ENCODE assay signal across 18 cellular contexts in genomic region chr7:39615350-39615975, GRCh38. TPM values are rescaled to one million over a fixed set of nuclear protein-coding genes. Genes with fewer than 3 reads are reported as not detected.
DNase-seq lines count a peak whose midpoint lies in the region; ATAC-seq, FAIRE-seq and TF ChIP-seq lines count a peak whose summit lies in the region.
"Had no signal": no experiment of that assay in that cellular context is flagged by ENCODE, and none has a peak within 500 bp of the region (broad histone marks: within the 10 kb centered on the region; RNA-seq: fewer than 3 reads in every experiment).

No MANE protein-coding gene starts in this region.

- no peak for TF ChIP-seq POLR2A in spleen (IDR thresholded peaks at IDR 0.05)

- H3K36me3 ChIP-seq in RWPE2 (ENCODE audit: low read depth) (no peaks in the 10 kb centered on the region), pancreas (no peaks in the 10 kb centered on the region), spleen (no peaks in the 10 kb centered on the region)

- no peaks in the 10 kb centered on the region for H3K27me3 ChIP-seq in RWPE2 (ENCODE audit: insufficient read depth, poor library complexity, severe bottlenecking)
- H3K27me3 ChIP-seq in pancreas = no peaks in the 10 kb centered on the region
- H3K27me3 ChIP-seq in spleen (replicated peaks in 1 of 7) = peaks cover 0 to 26% (median 5%) of the 10 kb centered on the region in 7 donors

- WGBS in pancreas, 2 donors = 7 to 12% methylated on average over 1 of the region's 1 CpG
- 82 to 94% (median 91%) methylated on average over 1 of the region's 1 CpG for WGBS in spleen, 5 donors

- FAIRE-seq in pancreas (lab: Jason Lieb, UNC) = no peak
- FAIRE-seq: A204.1 had no signal

- TF ChIP-seq CTCF in RWPE2 (IDR thresholded peaks at IDR 0.05; ENCODE audit: poor library complexity, severe bottlenecking) (no peak), pancreas (IDR thresholded peaks at IDR 0.05) (no peak), spleen (IDR thresholded peaks at IDR 0.05 in 8 of 11, conservative IDR thresholded peaks at IDR 0.05 in 3 of 11) (no peak)

- H3K27ac ChIP-seq in RWPE2 (ENCODE audit: poor library complexity, severe bottlenecking) (peak overlapping the region; percentile 9), pancreas (peak overlapping the region in 2 of 4 donors; percentile 20 to 35), spleen (no peak overlapping the region)
- H3K27ac ChIP-seq: C4-2B, KMS-11 had no signal

- H3K4me1 ChIP-seq in RWPE2 (ENCODE audit: insufficient read depth, poor library complexity, severe bottlenecking) = peaks cover 24% of the 10 kb centered on the region
- H3K4me1 ChIP-seq in pancreas = peaks cover 0 to 18% (median 14%) of the 10 kb centered on the region in 3 donors
- no peaks in the 10 kb centered on the region for H3K4me1 ChIP-seq in spleen

- no peak for ATAC-seq in RWPE2 (ENCODE audit: low read depth)
- peak; percentile 38 to 77 (median 60) for ATAC-seq in pancreas
- no peak for ATAC-seq in HG02798 (IDR thresholded peaks at IDR 0.05; ENCODE audit: poor library complexity, unreplicated experiment)

- peak; percentile 42 for DNase-seq in NCI-H2107 treated with DMSO at 0.1 percent for 48 hours (lab: John Stamatoyannopoulos, UW; ENCODE audit: unreplicated experiment)
- DNase-seq in NCI-H2107 (lab: John Stamatoyannopoulos, UW) = no peak
- peak; percentile 44 for DNase-seq in ELR (ENCODE audit: low read depth)
- no peak for DNase-seq in RWPE2 (ENCODE audit: low spot score)
- no peak for DNase-seq in pancreas
- no peak for DNase-seq in ecto neural progenitor cell (ENCODE audit: low spot score)
- DNase-seq in spleen = no peak
- DNase-seq: COR-L47, DND-41, GOT3, NCI-H1092, NCI-H187 treated with DMSO at 0.1 percent for 48 hours, NCI-H526, Right ventricle myocardium superior had no signal

- intact Hi-C loops in pancreas (cut with DNase I) = no loop called here
- intact Hi-C loops in spleen (cut with DNase I; ENCODE audit: low total_unique reads) = no loop called here

- H3K9me3 ChIP-seq in RWPE2 (ENCODE audit: severe bottlenecking) (peaks cover 3% of the 10 kb centered on the region), pancreas (no peaks in the 10 kb centered on the region), spleen (no peaks in the 10 kb centered on the region)

- no peak overlapping the region for H3K4me3 ChIP-seq in RWPE2 (ENCODE audit: severe bottlenecking)
- no peak overlapping the region for H3K4me3 ChIP-seq in pancreas
- no peak overlapping the region for H3K4me3 ChIP-seq in spleen

RNA-seq across cellular contexts. Expression of gene RALA, which starts 7.9 kb away (rescaled TPM):
- total RNA-seq in pancreas (10 to 100 TPM in 2 of 6 donors, 1 to 10 TPM in 4; 7.0 to 19.1 (median 8.8) TPM), spleen (10 to 100 TPM; 18.3 to 26.6 (median 20.4) TPM)
- polyA plus RNA-seq in pancreas (10 to 100 TPM in 1 of 2 donors, 1 to 10 TPM in 1; 7.9 to 12.1 TPM), spleen (10 to 100 TPM in 2 of 3 donors, 1 to 10 TPM in 1; 10.0 to 19.4 (median 16.1) TPM)

RNA-seq across cellular contexts. Expression of gene YAE1, which starts 49.3 kb away (rescaled TPM):
- total RNA-seq in pancreas = 10 to 100 TPM in 1 of 6 donors, 1 to 10 TPM in 5; 6.4 to 10.9 (median 7.8) TPM
- 10 to 100 TPM; 14.7 to 17.6 TPM for polyA plus RNA-seq in pancreas
- 10 to 100 TPM; 13.2 to 19.4 (median 15.0) TPM for total RNA-seq in spleen
- polyA plus RNA-seq in spleen = 10 to 100 TPM; 18.8 to 21.8 (median 19.2) TPM

Comparison
In these comparisons a context has a peak if more than half of its experiments do, and no peak if none do; other contexts are left out.
1. DNase-seq: peak in NCI-H2107 treated with DMSO at 0.1 percent for 48 hours (single experiment) and ELR (single experiment); none in NCI-H2107 (single experiment), RWPE2 (single experiment), pancreas (0 of 6), ecto neural progenitor cell (single experiment) and spleen (single experiment).
2. ATAC-seq: peak in pancreas (4 of 4); none in RWPE2 (single experiment) and HG02798 (single experiment).